14 cellular contexts compared by ENCODE assay signal in genomic region chr10:7193369-7193768, GRCh38.
DNase-seq lines count a peak whose midpoint lies in the region; ATAC-seq and TF ChIP-seq lines count a peak whose summit lies in the region.
"Had no signal": no experiment of that assay in that cellular context is flagged by ENCODE, and none has a peak within 500 bp of the region (broad histone marks: within the 10 kb centered on the region; RNA-seq: fewer than 3 reads in every experiment).

No MANE protein-coding gene starts in this region.

- peak overlapping the region; percentile 93 to 98 (median 97) for H3K27ac Mint-ChIP-seq in naive thymus-derived CD4-positive, alpha-beta T cell
- H3K27ac Mint-ChIP-seq: type B pancreatic cell had no signal

- TF ChIP-seq POLR2A in testis (IDR thresholded peaks at IDR 0.05), result no peak

- H3K27me3 ChIP-seq in naive thymus-derived CD4-positive, alpha-beta T cell (ENCODE audit: control insufficient read depth in 2 of 2, insufficient read depth in 2 of 2, low read length in 2 of 2), result no peaks in the 10 kb centered on the region
- H3K27me3 ChIP-seq in testis, result no peaks in the 10 kb centered on the region

- 92 to 94% methylated on average over 7 of the region's 7 CpGs for WGBS in testis, 2 donors

- CTCF ChIA-PET in naive thymus-derived CD4-positive, alpha-beta T cell (lab: Charles Lee), result interaction anchor here (0.7 to 1.3 kb wide), 4 partner anchors 40 to 218 kb away, joined by 3 to 6 read pairs (median 3); no protein-coding TSS in a partner anchor

- H3K4me3 Mint-ChIP-seq in naive thymus-derived CD4-positive, alpha-beta T cell, result peak overlapping the region; percentile 67 to 89 (median 87)
- H3K4me3 Mint-ChIP-seq: type B pancreatic cell had no signal

- no peaks in the 10 kb centered on the region for H3K9me3 ChIP-seq in naive thymus-derived CD4-positive, alpha-beta T cell (ENCODE audit: control insufficient read depth in 2 of 3, low read length in 3 of 3)
- no peaks in the 10 kb centered on the region for H3K9me3 ChIP-seq in testis
- H3K9me3 ChIP-seq: A549 had no signal

- peaks cover 46 to 88% (median 75%) of the 10 kb centered on the region in 7 donors for H3K4me1 Mint-ChIP-seq in naive thymus-derived CD4-positive, alpha-beta T cell

- H3K9me3 Mint-ChIP-seq in naive thymus-derived CD4-positive, alpha-beta T cell, result peaks cover 0 to 21% (median 4%) of the 10 kb centered on the region in 11 donors

- POLR2A ChIA-PET in naive thymus-derived CD4-positive, alpha-beta T cell (lab: Charles Lee), result interaction anchor here (0.9 to 1.4 kb wide), 5 partner anchors 9 to 291 kb away, joined by 4 to 7 read pairs (median 4); no protein-coding TSS in a partner anchor

- peak overlapping the region; percentile 29 for H3K4me3 ChIP-seq in naive thymus-derived CD4-positive, alpha-beta T cell (ENCODE audit: low read length)
- H3K4me3 ChIP-seq in testis, result no peak overlapping the region
- H3K4me3 ChIP-seq: A549 had no signal

- H3K36me3 Mint-ChIP-seq in naive thymus-derived CD4-positive, alpha-beta T cell, result peaks cover 28 to 77% (median 52%) of the 10 kb centered on the region in 5 donors

- DNase-seq in activated effector memory CD4-positive, alpha-beta T cell treated with anti-CD3 and anti-CD28 coated beads, Interleukin-2, amount 50 U/mL, for 16 hours, result peak; percentile 71
- DNase-seq in activated effector memory CD4-positive, alpha-beta T cell treated with Interleukin-2 at 50 U/mL for 16 hours, result no peak
- DNase-seq in activated CD8-positive, alpha-beta memory T cell treated with anti-CD3 and anti-CD28 coated beads, Interleukin-2, amount 50 U/mL, for 48 hours, result peak; percentile 72
- no peak for DNase-seq in naive thymus-derived CD4-positive, alpha-beta T cell
- DNase-seq in stimulated activated naive CD8-positive, alpha-beta T cell treated with anti-CD3 and anti-CD28 coated beads, Interleukin-15, Interleukin-2, amounts not matched to agents 100 U/mL and 50 U/mL, for 24 hours, result peak; percentile 43
- DNase-seq in testis, result no peak
- DNase-seq in NCI-H2196 (lab: John Stamatoyannopoulos, UW; ENCODE audit: unreplicated experiment), result no peak
- DNase-seq in mesenteric fat pad (ENCODE audit: low spot score), result no peak
- DNase-seq: GDM1, NCI-H2081 treated with DMSO at 0.1 percent for 48 hours, right cardiac atrium had no signal

- no peak for ATAC-seq in naive thymus-derived CD4-positive, alpha-beta T cell
- ATAC-seq in stimulated activated naive CD8-positive, alpha-beta T cell treated with anti-CD3 and anti-CD28 coated beads, Interleukin-15, Interleukin-2, amounts not matched to agents 100 U/mL and 50 U/mL, for 24 hours, result peak; percentile 86
- ATAC-seq: A549, HepG2, right cardiac atrium had no signal

- peaks cover 0 to 27% (median 0%) of the 10 kb centered on the region in 3 experiments for H3K36me3 ChIP-seq in naive thymus-derived CD4-positive, alpha-beta T cell (ENCODE audit: control insufficient read depth in 2 of 3, insufficient read depth in 3 of 3, low read length in 3 of 3)
- H3K36me3 ChIP-seq in testis (ENCODE audit: low read depth, missing control alignments), result no peaks in the 10 kb centered on the region

- no peaks in the 10 kb centered on the region for H3K27me3 Mint-ChIP-seq in naive thymus-derived CD4-positive, alpha-beta T cell

- H3K27ac ChIP-seq in naive thymus-derived CD4-positive, alpha-beta T cell (ENCODE audit: low read depth, low read length), result peak overlapping the region; percentile 66
- no peak overlapping the region for H3K27ac ChIP-seq in testis
- H3K27ac ChIP-seq: A549 had no signal

- TF ChIP-seq CTCF in testis (IDR thresholded peaks at IDR 0.05), result no peak

- intact Hi-C loops in naive thymus-derived CD4-positive, alpha-beta T cell (cut with micrococcal nuclease), result loop anchor here (1.0 to 10.0 kb wide), 12 partner anchors 8 to 281 kb away; partner anchors contain the start of gene SFMBT2 (in 1 of the 2)
- intact Hi-C loops in testis (cut with DNase I; ENCODE audit: low total_unique reads), result no loop called here

- H3K4me1 ChIP-seq in naive thymus-derived CD4-positive, alpha-beta T cell (ENCODE audit: control insufficient read depth in 2 of 2, insufficient read depth in 2 of 2, low read length in 2 of 2), result peaks cover 24 to 80% of the 10 kb centered on the region in 2 donors
- H3K4me1 ChIP-seq in testis, result no peaks in the 10 kb centered on the region
- H3K4me1 ChIP-seq: A549 had no signal

Comparison
In these comparisons a context has a peak if more than half of its experiments do, and no peak if none do; other contexts are left out.
1. DNase-seq: peak in activated effector memory CD4-positive, alpha-beta T cell treated with anti-CD3 and anti-CD28 coated beads, Interleukin-2, amount 50 U/mL, for 16 hours (single experiment), activated CD8-positive, alpha-beta memory T cell treated with anti-CD3 and anti-CD28 coated beads, Interleukin-2, amount 50 U/mL, for 48 hours (single experiment) and stimulated activated naive CD8-positive, alpha-beta T cell treated with anti-CD3 and anti-CD28 coated beads, Interleukin-15, Interleukin-2, amounts not matched to agents 100 U/mL and 50 U/mL, for 24 hours (single experiment); none in activated effector memory CD4-positive, alpha-beta T cell treated with Interleukin-2 at 50 U/mL for 16 hours (single experiment), naive thymus-derived CD4-positive, alpha-beta T cell (0 of 9), testis (single experiment), NCI-H2196 (single experiment) and mesenteric fat pad (single experiment).